Comparison of ENCODE assay signal across 28 cellular contexts in the genomic region with DNA sequence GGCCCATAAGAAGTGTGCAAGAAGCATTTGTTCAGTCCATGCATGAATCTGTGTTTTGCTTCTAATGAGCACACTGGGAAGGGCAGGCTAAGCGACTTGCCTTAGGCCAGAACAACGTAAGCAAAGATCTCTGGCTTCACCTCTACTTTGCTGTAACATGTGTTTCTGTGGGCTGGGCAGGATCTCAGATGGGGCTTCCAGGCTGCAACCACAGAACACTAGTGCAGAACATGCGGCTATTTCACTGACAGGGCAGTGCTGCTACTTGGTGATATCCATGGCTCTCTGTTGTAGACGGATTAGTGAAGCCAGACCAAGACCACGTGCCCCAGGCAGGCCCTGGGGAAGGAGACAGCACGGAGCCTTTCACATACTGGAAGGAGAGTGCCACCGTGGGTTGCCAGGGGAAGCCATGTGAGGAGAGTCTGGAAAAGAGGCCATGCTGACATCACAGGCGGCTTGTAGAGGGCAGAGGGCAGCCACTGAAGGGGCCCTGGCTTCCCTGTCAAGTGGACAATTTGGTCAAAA. TPM values are rescaled to one million over a fixed set of nuclear protein-coding genes. Genes with fewer than 3 reads are reported as not detected.
"Had no signal": no experiment of that assay in that cellular context is flagged by ENCODE, and none has a peak within 500 bp of the region (broad histone marks: within the 10 kb centered on the region; RNA-seq: fewer than 3 reads in every experiment).

No MANE protein-coding gene starts in this region.

- H3K9me3 ChIP-seq: SK-N-SH had no signal

- H3K9ac ChIP-seq: SK-N-SH had no signal

- H3K27ac ChIP-seq: RWPE1 had no signal

- DNase-seq: KBM-7; MV-4-11; NCI-H1048; NCI-H1105; NCI-H1417 treated with DMSO at 0.1 percent for 48 hours; NCI-H146; NCI-H1694 treated with DMSO at 0.1 percent for 48 hours; NCI-H1930; NCI-H2081; NCI-H2107; NCI-H2227 treated with DMSO at 0.1 percent for 48 hours; NCI-H446; NCI-H510A; NCI-H524 treated with DMSO at 0.1 percent for 48 hours; NCI-H69; NCI-H774; NK-92 treated with Interleukin-12 subunit alpha and Interleukin-12 subunit beta, amount 100 ng/mL, for 24 hours; PC-3; SHP77; SK-N-SH; SW 1271; T-cell had no signal

- H3K4me2 ChIP-seq: SK-N-SH had no signal

RNA-seq across cellular contexts. Expression of a gene that starts 9.9 kb away (rescaled TPM):
- total RNA-seq: HT-29, LHCN-M2, MCF 10A, OCI-LY7, PC-3, SK-MEL-5, T-cell had no signal
- polyA plus RNA-seq: SK-N-SH had no signal
